In the genomic region with DNA sequence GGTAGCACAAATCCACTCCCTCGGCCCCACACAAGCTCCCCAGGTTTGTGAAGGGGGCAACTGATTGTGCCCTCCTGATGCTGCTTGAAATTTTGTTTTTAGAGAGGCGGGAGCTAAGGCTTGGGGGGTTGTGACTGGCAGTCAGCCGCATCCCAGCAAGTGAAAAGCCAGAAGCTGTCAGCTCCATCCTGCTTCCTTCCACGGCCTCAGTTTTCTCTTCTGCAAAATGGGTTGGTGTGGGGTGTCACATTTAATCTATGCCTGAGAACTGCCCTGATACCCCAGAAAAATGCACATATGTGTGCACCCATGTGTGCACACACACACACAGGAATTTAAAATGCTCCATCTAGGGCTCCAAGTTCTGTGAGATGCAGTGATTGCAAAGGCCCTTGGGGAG, we compare ENCODE assay signal across 27 cellular contexts.
DNase-seq lines count a peak whose midpoint lies in the region; ATAC-seq, FAIRE-seq and TF ChIP-seq lines count a peak whose summit lies in the region.
"Had no signal": no experiment of that assay in that cellular context is flagged by ENCODE, and none has a peak within 500 bp of the region (broad histone marks: within the 10 kb centered on the region; RNA-seq: fewer than 3 reads in every experiment).

No MANE protein-coding gene starts in this region.

- CTCF ChIA-PET in H1 (lab: Charles Lee; ENCODE audit: partially characterized antibody) = interaction anchor here (0.6 to 4.2 kb wide), 16 partner anchors 8 to 1416 kb away, joined by 3 to 37 read pairs (median 4); no protein-coding TSS in a partner anchor

- H3K9ac ChIP-seq in astrocyte (ENCODE audit: low read length) = peak overlapping the region; percentile 57
- no peak overlapping the region for H3K9ac ChIP-seq in H1 (replicated peaks in 1 of 4; ENCODE audit: extremely low read depth in 1 of 4, low read depth in 3 of 4, low read length in 3 of 4)
- H3K9ac ChIP-seq in smooth muscle cell (ENCODE audit: low read depth) = no peak overlapping the region

- peak overlapping the region; percentile 71 for H3K27ac ChIP-seq in astrocyte (ENCODE audit: low read depth, low read length)
- H3K27ac ChIP-seq in H1 (ENCODE audit: low read depth, low read length) = no peak overlapping the region
- peak overlapping the region; percentile 44 for H3K27ac ChIP-seq in smooth muscle cell (ENCODE audit: low read depth)
- H3K27ac ChIP-seq: SJSA1 had no signal

- peaks cover 35% of the 10 kb centered on the region for H3K4me1 ChIP-seq in astrocyte (ENCODE audit: insufficient read depth, low read length)
- H3K4me1 ChIP-seq in H1 (replicated peaks in 1 of 4; ENCODE audit: control insufficient read depth in 3 of 4, insufficient read depth in 4 of 4, low read length in 3 of 4) = peaks cover 0 to 4% (median 2%) of the 10 kb centered on the region in 4 experiments; a peak in 3 of 7 replicates
- peaks cover 41% of the 10 kb centered on the region for H3K4me1 ChIP-seq in smooth muscle cell (ENCODE audit: low read depth)

- H2BK120ac ChIP-seq in H1 (replicated peaks; ENCODE audit: low read depth, low read length) = no peak overlapping the region

- no peak overlapping the region for H3K56ac ChIP-seq in H1 (replicated peaks; ENCODE audit: insufficient read length, low read depth, low read length)

- intact Hi-C loops in sciatic nerve (cut with DNase I) = no loop called here
- intact Hi-C loops in activated CD4-positive, alpha-beta T cell treated with anti-CD3 and anti-CD28 coated beads, Interleukin-2, amount 10 ng/mL, durations not matched to agents 24 days and 14 days (cut with micrococcal nuclease) = no loop called here

- no peak overlapping the region for H2AFZ ChIP-seq in astrocyte (ENCODE audit: low read depth, low read length)
- H2AFZ ChIP-seq in H1 (ENCODE audit: low read length) = no peak overlapping the region
- H2AFZ ChIP-seq in smooth muscle cell (ENCODE audit: low read depth) = no peak overlapping the region

- H2BK15ac ChIP-seq in H1 (ENCODE audit: low read length) = no peak overlapping the region

- H3K79me2 ChIP-seq in astrocyte (ENCODE audit: insufficient read depth, low read length) (no peaks in the 10 kb centered on the region), H1 (ENCODE audit: control insufficient read depth in 1 of 2, insufficient read depth in 2 of 2, low read length in 2 of 2) (no peaks in the 10 kb centered on the region), smooth muscle cell (ENCODE audit: low read depth) (no peaks in the 10 kb centered on the region)

- H3K23ac ChIP-seq in H1 (ENCODE audit: insufficient read length) = no peak overlapping the region

- H2BK12ac ChIP-seq in H1 (ENCODE audit: low read depth, low read length) = no peak overlapping the region

- no peak for FAIRE-seq in astrocyte (lab: Jason Lieb, UNC)
- no peak for FAIRE-seq in H1 (lab: Jason Lieb, UNC)
- FAIRE-seq: GM12891, GM19239, H54, HTR-8/SVneo had no signal

- TF ChIP-seq CTCF in astrocyte (IDR thresholded peaks at IDR 0.05; ENCODE audit: insufficient read depth, low read depth, low read length) = no peak
- TF ChIP-seq CTCF in H1 (IDR thresholded peaks at IDR 0.05; ENCODE audit: control extremely low read depth in 1 of 3, insufficient read depth in 1 of 3, low read depth in 1 of 3, low read length in 3 of 3) = no peak
- no peak for TF ChIP-seq CTCF in nephron (IDR thresholded peaks at IDR 0.05; ENCODE audit: unreplicated experiment in 3 of 3)
- TF ChIP-seq CTCF in smooth muscle cell (IDR thresholded peaks at IDR 0.05; ENCODE audit: borderline replicate concordance, insufficient read depth, poor library complexity, severe bottlenecking) = no peak

- no peaks in the 10 kb centered on the region for H3K36me3 ChIP-seq in astrocyte (ENCODE audit: insufficient read depth, low read length)
- H3K36me3 ChIP-seq in H1 (ENCODE audit: control insufficient read depth in 2 of 4, insufficient read depth in 4 of 4, low read length in 3 of 4) = no peaks in the 10 kb centered on the region
- H3K36me3 ChIP-seq in smooth muscle cell (ENCODE audit: low read depth) = no peaks in the 10 kb centered on the region
- H3K36me3 ChIP-seq: BE2C, SJSA1 had no signal

- no peak for ATAC-seq in sciatic nerve
- ATAC-seq in GM19023 (IDR thresholded peaks at IDR 0.05; ENCODE audit: unreplicated experiment) = no peak
- ATAC-seq: PC-3, Right ventricle myocardium inferior had no signal

- no peak overlapping the region for H3K18ac ChIP-seq in H1 (ENCODE audit: extremely low read depth, low read length)

- H3K27me3 ChIP-seq in astrocyte (ENCODE audit: insufficient read depth, low read length) (no peaks in the 10 kb centered on the region), H1 (replicated peaks in 1 of 4; ENCODE audit: control insufficient read depth in 3 of 4, extremely low read depth in 1 of 4, insufficient read depth in 3 of 4, low read length in 3 of 4) (no peaks in the 10 kb centered on the region), smooth muscle cell (ENCODE audit: low read depth) (no peaks in the 10 kb centered on the region)
- H3K27me3 ChIP-seq: BE2C, SJSA1 had no signal

- WGBS in H1 (ENCODE audit: extremely low coverage in 1 of 2, insufficient coverage in 1 of 2, insufficient read length in 1 of 2, insufficient replicate concordance in 2 of 2, low coverage in 1 of 2, low lambda C conversion rate in 2 of 2, missing lambda C conversion rate in 1 of 2), 2 experiments = 97% methylated on average over 4 of the region's 4 CpGs; no CpG with 5 or more reads in 1 of the 2 experiments
- 95% methylated on average over 4 of the region's 4 CpGs for WGBS in smooth muscle cell (ENCODE audit: low lambda C conversion rate)

- H4K91ac ChIP-seq in H1 (replicated peaks; ENCODE audit: insufficient read length, low read length) = no peak overlapping the region

- no peak overlapping the region for H2BK5ac ChIP-seq in H1 (ENCODE audit: low read depth, low read length)

- H4K8ac ChIP-seq in H1 (ENCODE audit: extremely low read depth, insufficient read depth, low read length) = no peak overlapping the region

- no peak overlapping the region for H2BK20ac ChIP-seq in H1 (ENCODE audit: low read length)

- H4K20me1 ChIP-seq in astrocyte (ENCODE audit: insufficient read depth, low read length) = no peaks in the 10 kb centered on the region
- H4K20me1 ChIP-seq in H1 (replicated peaks in 1 of 2; ENCODE audit: control insufficient read depth in 1 of 2, insufficient read depth in 2 of 2, low read length in 2 of 2) = no peaks in the 10 kb centered on the region
- H4K20me1 ChIP-seq in smooth muscle cell (ENCODE audit: low read depth) = no peaks in the 10 kb centered on the region

- H3K27me3 Mint-ChIP-seq in astrocyte (ENCODE audit: low read depth, unreplicated experiment) (no peaks in the 10 kb centered on the region), nephron (ENCODE audit: low read depth) (peaks cover 10% of the 10 kb centered on the region)
- H3K27me3 Mint-ChIP-seq in activated CD4-positive, alpha-beta T cell treated with anti-CD3 and anti-CD28 coated beads, Interleukin-2, amount 10 ng/mL, durations not matched to agents 24 days and 14 days = no peaks in the 10 kb centered on the region

- no peak overlapping the region for H3K4ac ChIP-seq in H1 (replicated peaks; ENCODE audit: insufficient read length, low read depth, low read length)

- no peak for TF ChIP-seq RAD21 in H1 (IDR thresholded peaks at IDR 0.05 in 1 of 2, conservative IDR thresholded peaks at IDR 0.05 in 1 of 2; ENCODE audit: low read depth in 2 of 2, low read length in 2 of 2)

- no peak overlapping the region for H3K4me3 Mint-ChIP-seq in astrocyte (ENCODE audit: unreplicated experiment)
- no peak overlapping the region for H3K4me3 Mint-ChIP-seq in nephron
- no peak overlapping the region for H3K4me3 Mint-ChIP-seq in activated CD4-positive, alpha-beta T cell treated with anti-CD3 and anti-CD28 coated beads, Interleukin-2, amount 10 ng/mL, durations not matched to agents 24 days and 14 days
- H3K4me3 Mint-ChIP-seq: CD14-positive monocyte; CD8-positive, alpha-beta memory T cell had no signal

- H3K27ac Mint-ChIP-seq in astrocyte (ENCODE audit: unreplicated experiment) (no peak overlapping the region), nephron (peak overlapping the region; percentile 57 to 74 (median 66))
- no peak overlapping the region for H3K27ac Mint-ChIP-seq in activated CD4-positive, alpha-beta T cell treated with anti-CD3 and anti-CD28 coated beads, Interleukin-2, amount 10 ng/mL, durations not matched to agents 24 days and 14 days
- H3K27ac Mint-ChIP-seq: CD14-positive monocyte; CD8-positive, alpha-beta memory T cell had no signal

- DNase-seq in astrocyte (ENCODE audit: low read depth) (no peak), H1 (ENCODE audit: low read depth in 1 of 2, low spot score in 2 of 2) (no peak), smooth muscle cell (lab: John Stamatoyannopoulos, UW; ENCODE audit: unreplicated experiment) (no peak), sciatic nerve (ENCODE audit: low spot score) (no peak)
- DNase-seq in activated CD4-positive, alpha-beta T cell treated with anti-CD3 and anti-CD28 coated beads, Interleukin-2, amount 10 ng/mL, durations not matched to agents 24 days and 14 days = no peak
- DNase-seq: BE2C; CD8-positive, alpha-beta memory T cell; DMS 273 treated with DMSO at 0.1 percent for 48 hours; DMS79; EL; GF-D8; KG1; MM.1S; NCI-H2029; NCI-H446; NCI-H524 treated with DMSO at 0.1 percent for 48 hours; NCI-H774; PC-3 had no signal

- H3K79me1 ChIP-seq in H1 (ENCODE audit: low read depth, low read length) = no peaks in the 10 kb centered on the region

- H3K9me3 ChIP-seq in astrocyte (ENCODE audit: insufficient read depth, low read depth, low read length) (no peaks in the 10 kb centered on the region), H1 (ENCODE audit: insufficient read depth in 2 of 2, low read depth in 1 of 2, low read length in 1 of 2) (no peaks in the 10 kb centered on the region), smooth muscle cell (replicated peaks; ENCODE audit: low read depth) (no peaks in the 10 kb centered on the region)
- H3K9me3 ChIP-seq: BE2C, SJSA1 had no signal

- no peak overlapping the region for H2AK5ac ChIP-seq in H1 (ENCODE audit: low read depth, low read length)

- no peaks in the 10 kb centered on the region for H3K9me3 Mint-ChIP-seq in astrocyte (ENCODE audit: unreplicated experiment)
- no peaks in the 10 kb centered on the region for H3K9me3 Mint-ChIP-seq in nephron
- H3K9me3 Mint-ChIP-seq in activated CD4-positive, alpha-beta T cell treated with anti-CD3 and anti-CD28 coated beads, Interleukin-2, amount 10 ng/mL, durations not matched to agents 24 days and 14 days = no peaks in the 10 kb centered on the region
- H3K9me3 Mint-ChIP-seq: CD14-positive monocyte; CD8-positive, alpha-beta memory T cell had no signal

- no peak overlapping the region for H4K5ac ChIP-seq in H1 (ENCODE audit: insufficient read length, low read depth, low read length)

- H3K36me3 Mint-ChIP-seq in astrocyte (ENCODE audit: low read depth, unreplicated experiment) (no peaks in the 10 kb centered on the region), nephron (ENCODE audit: low read depth) (no peaks in the 10 kb centered on the region)
- H3K36me3 Mint-ChIP-seq in activated CD4-positive, alpha-beta T cell treated with anti-CD3 and anti-CD28 coated beads, Interleukin-2, amount 10 ng/mL, durations not matched to agents 24 days and 14 days (ENCODE audit: low read depth) = no peaks in the 10 kb centered on the region
- H3K36me3 Mint-ChIP-seq: CD14-positive monocyte; CD8-positive, alpha-beta memory T cell had no signal

- TF ChIP-seq EP300 in H1 (IDR thresholded peaks at IDR 0.05; ENCODE audit: borderline replicate concordance in 1 of 2, low read depth in 2 of 2, low read length in 2 of 2) = no peak

- TF ChIP-seq POLR2A in H1 (IDR thresholded peaks at IDR 0.05; ENCODE audit: control extremely low read depth in 1 of 2, low read depth in 2 of 2, low read length in 2 of 2) = no peak

- peak overlapping the region; percentile 49 for H3K4me2 ChIP-seq in astrocyte (ENCODE audit: low read length)
- no peak overlapping the region for H3K4me2 ChIP-seq in H1 (ENCODE audit: insufficient read depth in 1 of 2, low read depth in 2 of 2, low read length in 2 of 2)
- no peak overlapping the region for H3K4me2 ChIP-seq in smooth muscle cell

- no peak overlapping the region for H3K4me3 ChIP-seq in astrocyte (ENCODE audit: insufficient read depth, low read depth, low read length)
- H3K4me3 ChIP-seq in H1 (ENCODE audit: extremely low read depth in 1 of 4, insufficient read depth in 2 of 4, low read depth in 3 of 4, low read length in 4 of 4) = no peak overlapping the region
- H3K4me3 ChIP-seq in smooth muscle cell = no peak overlapping the region
- H3K4me3 ChIP-seq: SJSA1 had no signal

- H3F3A ChIP-seq in smooth muscle cell (ENCODE audit: low read depth) = peaks cover 16% of the 10 kb centered on the region

- H3K14ac ChIP-seq in H1 (ENCODE audit: insufficient read length) = no peak overlapping the region

- POLR2A ChIA-PET in H1 (lab: Charles Lee; ENCODE audit: partially characterized antibody) = interaction anchor here (0.8 kb wide), 1 partner anchor 18 kb away, joined by 3 read pairs; no protein-coding TSS in a partner anchor

- H3K4me1 Mint-ChIP-seq in astrocyte (ENCODE audit: low read depth, unreplicated experiment) (peaks cover 32% of the 10 kb centered on the region), nephron (peaks cover 93% of the 10 kb centered on the region)
- no peaks in the 10 kb centered on the region for H3K4me1 Mint-ChIP-seq in activated CD4-positive, alpha-beta T cell treated with anti-CD3 and anti-CD28 coated beads, Interleukin-2, amount 10 ng/mL, durations not matched to agents 24 days and 14 days
- H3K4me1 Mint-ChIP-seq: CD14-positive monocyte; CD8-positive, alpha-beta memory T cell had no signal

- no peaks in the 10 kb centered on the region for H3K23me2 ChIP-seq in H1 (ENCODE audit: low read depth, low read length)

Comparison
In these comparisons a context has a peak if more than half of its experiments do, and no peak if none do; other contexts are left out.
1. H3K27ac Mint-ChIP-seq: peak in nephron (3 of 3); none in astrocyte (single experiment) and activated CD4-positive, alpha-beta T cell treated with anti-CD3 and anti-CD28 coated beads, Interleukin-2, amount 10 ng/mL, durations not matched to agents 24 days and 14 days (single experiment).